In genomic region chr1:24955161-24955560, GRCh38 we compare ENCODE assay signal across 9 cellular contexts. TPM values are rescaled to one million over a fixed set of nuclear protein-coding genes. Genes with fewer than 3 reads are reported as not detected.
DNase-seq lines count a peak whose midpoint lies in the region; ATAC-seq and TF ChIP-seq lines count a peak whose summit lies in the region.
"Had no signal": no experiment of that assay in that cellular context is flagged by ENCODE, and none has a peak within 500 bp of the region (broad histone marks: within the 10 kb centered on the region; RNA-seq: fewer than 3 reads in every experiment).

No MANE protein-coding gene starts in this region.

- no peak for TF ChIP-seq CTCF in fibroblast of pulmonary artery (IDR thresholded peaks at IDR 0.05; ENCODE audit: low read length, missing control alignments)

- H3K4me3 Mint-ChIP-seq in activated CD4-positive, alpha-beta T cell treated with anti-CD3 and anti-CD28 coated beads for 36 hours, result peak overlapping the region; percentile 94

- CTCF ChIA-PET in activated CD4-positive, alpha-beta T cell treated with anti-CD3 and anti-CD28 coated beads for 36 hours (lab: Charles Lee), result interaction anchor here (0.6 to 2.1 kb wide), 7 partner anchors 11 to 1439 kb away, joined by 3 to 12 read pairs (median 3); no protein-coding TSS in a partner anchor

- DNase-seq in COLO829 (ENCODE audit: low spot score) (peak; percentile 42), fibroblast of pulmonary artery (ENCODE audit: low read depth) (peak; percentile 45), HCEC 1CT (no peak), iPS-NIHi11 (ENCODE audit: low spot score) (no peak), DMS153 (lab: John Stamatoyannopoulos, UW) (no peak)
- DNase-seq in activated CD4-positive, alpha-beta T cell treated with anti-CD3 and anti-CD28 coated beads for 36 hours, result peak; percentile 89

- POLR2A ChIA-PET in activated CD4-positive, alpha-beta T cell treated with anti-CD3 and anti-CD28 coated beads for 36 hours (lab: Charles Lee), result interaction anchor here (0.6 to 1.1 kb wide), 4 partner anchors 10 to 299 kb away, joined by 3 to 7 read pairs (median 4); no protein-coding TSS in a partner anchor

- H3K9me3 Mint-ChIP-seq in activated CD4-positive, alpha-beta T cell treated with anti-CD3 and anti-CD28 coated beads for 36 hours (ENCODE audit: low read depth), result no peaks in the 10 kb centered on the region

- no peak overlapping the region for H3K4me3 ChIP-seq in fibroblast of pulmonary artery (replicated peaks; ENCODE audit: low read depth, low read length)

- peak overlapping the region; percentile 99 for H3K27ac Mint-ChIP-seq in activated CD4-positive, alpha-beta T cell treated with anti-CD3 and anti-CD28 coated beads for 36 hours

- ATAC-seq in HG03432 (IDR thresholded peaks at IDR 0.05; ENCODE audit: unreplicated experiment), result peak; percentile 60
- ATAC-seq in activated CD4-positive, alpha-beta T cell treated with anti-CD3 and anti-CD28 coated beads for 36 hours, result peak; percentile 85
- no peak for ATAC-seq in HG03280 (IDR thresholded peaks at IDR 0.05; ENCODE audit: unreplicated experiment)

- H3K4me1 Mint-ChIP-seq in activated CD4-positive, alpha-beta T cell treated with anti-CD3 and anti-CD28 coated beads for 36 hours, result peaks cover 93% of the 10 kb centered on the region

- intact Hi-C loops in activated CD4-positive, alpha-beta T cell treated with anti-CD3 and anti-CD28 coated beads for 36 hours (cut with DNase I, micrococcal nuclease), result loop anchor here (1.0 to 10.0 kb wide), 11 partner anchors 10 to 250 kb away; partner anchors contain the start of genes CLIC4 (in 1 of the 2) and RUNX3 (in 1 of the 2)

- H3K27me3 Mint-ChIP-seq in activated CD4-positive, alpha-beta T cell treated with anti-CD3 and anti-CD28 coated beads for 36 hours, result no peaks in the 10 kb centered on the region

- peaks cover 83% of the 10 kb centered on the region for H3K36me3 Mint-ChIP-seq in activated CD4-positive, alpha-beta T cell treated with anti-CD3 and anti-CD28 coated beads for 36 hours (ENCODE audit: low read depth)

RNA-seq across cellular contexts. Expression of gene RUNX3, which starts 25.1 kb away (rescaled TPM):
- 100 to 1,000 TPM; 156 to 167 TPM for total RNA-seq in activated CD4-positive, alpha-beta T cell treated with anti-CD3 and anti-CD28 coated beads for 36 hours
- total RNA-seq: endothelial cell of umbilical vein had no signal

Comparison
In these comparisons a context has a peak if more than half of its experiments do, and no peak if none do; other contexts are left out.
1. DNase-seq: peak in COLO829 (single experiment), activated CD4-positive, alpha-beta T cell treated with anti-CD3 and anti-CD28 coated beads for 36 hours (single experiment) and fibroblast of pulmonary artery (single experiment); none in HCEC 1CT (single experiment), iPS-NIHi11 (single experiment) and DMS153 (single experiment).